12 cellular contexts compared by ENCODE assay signal in genomic region chr9:129998491-129999122, GRCh38. TPM values are rescaled to one million over a fixed set of nuclear protein-coding genes. Genes with fewer than 3 reads are reported as not detected.
DNase-seq lines count a peak whose midpoint lies in the region; ATAC-seq and TF ChIP-seq lines count a peak whose summit lies in the region.
"Had no signal": no experiment of that assay in that cellular context is flagged by ENCODE, and none has a peak within 500 bp of the region (broad histone marks: within the 10 kb centered on the region; RNA-seq: fewer than 3 reads in every experiment).

No MANE protein-coding gene starts in this region.

- DNase-seq in CD8-positive, alpha-beta memory T cell = no peak
- DNase-seq in activated naive CD8-positive, alpha-beta T cell treated with anti-CD3 and anti-CD28 coated beads, Interleukin-2, amount 50 U/mL, for 24 hours = no peak
- DNase-seq in natural killer cell treated with Interleukin-12 subunit alpha and Interleukin-12 subunit beta and Interleukin-15 and Interleukin-18, amount 100 ng/mL, for 72 hours (ENCODE audit: low spot score) = no peak
- DNase-seq in NCI-H345 treated with DMSO at 0.1 percent for 48 hours (lab: John Stamatoyannopoulos, UW; ENCODE audit: unreplicated experiment) (no peak), HEK293T (ENCODE audit: extremely low spot score) (no peak)
- DNase-seq: gastrocnemius medialis, NCI-H774, upper lobe of right lung had no signal

- H3K9ac ChIP-seq in OCI-LY3 (ENCODE audit: low read length) = no peak overlapping the region
- H3K9ac ChIP-seq: parathyroid adenoma had no signal

- no peak overlapping the region for H3K27ac ChIP-seq in CD8-positive, alpha-beta memory T cell (ENCODE audit: low read depth, low read length)
- H3K27ac ChIP-seq in OCI-LY3 (ENCODE audit: low read length) = peak overlapping the region; percentile 61
- H3K27ac ChIP-seq: gastrocnemius medialis, parathyroid adenoma, upper lobe of right lung had no signal

- H2AFZ ChIP-seq in OCI-LY3 (ENCODE audit: low read depth, low read length) = no peak overlapping the region
- H2AFZ ChIP-seq: parathyroid adenoma had no signal

- CTCF ChIA-PET in CD8-positive, alpha-beta memory T cell (lab: Charles Lee) = interaction anchor here (0.8 to 1.4 kb wide), 4 partner anchors 34 to 113 kb away, joined by 3 to 4 read pairs (median 3); partner anchors contain the start of gene FNBP1
- CTCF ChIA-PET in HEK293T (lab: Yijun Ruan, JAX) = interaction anchor here (0.6 kb wide), 1 partner anchor 1250 kb away, joined by 3 read pairs; no protein-coding TSS in a partner anchor

- H3K27me3 Mint-ChIP-seq in CD8-positive, alpha-beta memory T cell = no peaks in the 10 kb centered on the region
- no peaks in the 10 kb centered on the region for H3K27me3 Mint-ChIP-seq in activated naive CD8-positive, alpha-beta T cell treated with anti-CD3 and anti-CD28 coated beads, Interleukin-2, amount 50 U/mL, for 24 hours
- no peaks in the 10 kb centered on the region for H3K27me3 Mint-ChIP-seq in natural killer cell treated with Interleukin-12 subunit alpha and Interleukin-12 subunit beta and Interleukin-15 and Interleukin-18, amount 100 ng/mL, for 72 hours

- peak overlapping the region; percentile 18; the same call in 1 of the 2 replicates for H3K4me2 ChIP-seq in OCI-LY3 (ENCODE audit: low read length)

- H3K36me3 ChIP-seq in CD8-positive, alpha-beta memory T cell (ENCODE audit: insufficient read depth, low read length) = peaks cover 5% of the 10 kb centered on the region
- peaks cover 41% of the 10 kb centered on the region for H3K36me3 ChIP-seq in OCI-LY3 (replicated peaks; ENCODE audit: low read depth, low read length)
- H3K36me3 ChIP-seq: gastrocnemius medialis, upper lobe of right lung had no signal

- peaks cover 72 to 88% (median 81%) of the 10 kb centered on the region in 3 donors for H3K4me1 Mint-ChIP-seq in CD8-positive, alpha-beta memory T cell
- peaks cover 85% of the 10 kb centered on the region for H3K4me1 Mint-ChIP-seq in activated naive CD8-positive, alpha-beta T cell treated with anti-CD3 and anti-CD28 coated beads, Interleukin-2, amount 50 U/mL, for 24 hours
- peaks cover 38 to 53% of the 10 kb centered on the region in 2 donors for H3K4me1 Mint-ChIP-seq in natural killer cell treated with Interleukin-12 subunit alpha and Interleukin-12 subunit beta and Interleukin-15 and Interleukin-18, amount 100 ng/mL, for 72 hours (ENCODE audit: low read depth in 2 of 2)

- no peaks in the 10 kb centered on the region for H3K27me3 ChIP-seq in CD8-positive, alpha-beta memory T cell (ENCODE audit: insufficient read depth, low read length, poor library complexity, severe bottlenecking)
- H3K27me3 ChIP-seq in OCI-LY3 (ENCODE audit: low read depth, low read length) = no peaks in the 10 kb centered on the region
- H3K27me3 ChIP-seq: gastrocnemius medialis, upper lobe of right lung had no signal

- peak overlapping the region; percentile 71 to 98 (median 90) for H3K27ac Mint-ChIP-seq in CD8-positive, alpha-beta memory T cell
- peak overlapping the region; percentile 92 for H3K27ac Mint-ChIP-seq in activated naive CD8-positive, alpha-beta T cell treated with anti-CD3 and anti-CD28 coated beads, Interleukin-2, amount 50 U/mL, for 24 hours
- H3K27ac Mint-ChIP-seq in natural killer cell treated with Interleukin-12 subunit alpha and Interleukin-12 subunit beta and Interleukin-15 and Interleukin-18, amount 100 ng/mL, for 72 hours = peak overlapping the region; percentile 49 to 72

- peaks cover 62% of the 10 kb centered on the region for H4K20me1 ChIP-seq in OCI-LY3 (ENCODE audit: insufficient read depth, low read length)

- H3K9me3 Mint-ChIP-seq in CD8-positive, alpha-beta memory T cell = no peaks in the 10 kb centered on the region
- H3K9me3 Mint-ChIP-seq in activated naive CD8-positive, alpha-beta T cell treated with anti-CD3 and anti-CD28 coated beads, Interleukin-2, amount 50 U/mL, for 24 hours = no peaks in the 10 kb centered on the region
- H3K9me3 Mint-ChIP-seq in natural killer cell treated with Interleukin-12 subunit alpha and Interleukin-12 subunit beta and Interleukin-15 and Interleukin-18, amount 100 ng/mL, for 72 hours = no peaks in the 10 kb centered on the region

- peak overlapping the region; percentile 0 to 69 (median 47) for H3K4me3 Mint-ChIP-seq in CD8-positive, alpha-beta memory T cell
- H3K4me3 Mint-ChIP-seq in activated naive CD8-positive, alpha-beta T cell treated with anti-CD3 and anti-CD28 coated beads, Interleukin-2, amount 50 U/mL, for 24 hours = peak overlapping the region; percentile 56
- peak overlapping the region; percentile 50 for H3K4me3 Mint-ChIP-seq in natural killer cell treated with Interleukin-12 subunit alpha and Interleukin-12 subunit beta and Interleukin-15 and Interleukin-18, amount 100 ng/mL, for 72 hours

- peaks cover 100% of the 10 kb centered on the region for H3K79me2 ChIP-seq in OCI-LY3 (ENCODE audit: low read length)

- H3K9me3 ChIP-seq in CD8-positive, alpha-beta memory T cell (ENCODE audit: low read length) = no peaks in the 10 kb centered on the region
- H3K9me3 ChIP-seq in OCI-LY3 (ENCODE audit: insufficient read depth, low read length) = no peaks in the 10 kb centered on the region
- H3K9me3 ChIP-seq: gastrocnemius medialis, upper lobe of right lung had no signal

- ATAC-seq in activated naive CD8-positive, alpha-beta T cell treated with anti-CD3 and anti-CD28 coated beads, Interleukin-2, amount 50 U/mL, for 24 hours = no peak
- ATAC-seq in natural killer cell treated with Interleukin-12 subunit alpha and Interleukin-12 subunit beta and Interleukin-15 and Interleukin-18, amount 100 ng/mL, for 72 hours = no peak
- ATAC-seq in GM21825 (IDR thresholded peaks at IDR 0.05; ENCODE audit: unreplicated experiment) (no peak), GM18519 (IDR thresholded peaks at IDR 0.05; ENCODE audit: low FRiP score, unreplicated experiment) (no peak)
- ATAC-seq: gastrocnemius medialis, upper lobe of right lung had no signal

- no peak overlapping the region for H3K4me3 ChIP-seq in CD8-positive, alpha-beta memory T cell (ENCODE audit: low read length)
- H3K4me3 ChIP-seq in OCI-LY3 (ENCODE audit: low read length) = no peak overlapping the region
- H3K4me3 ChIP-seq: gastrocnemius medialis, upper lobe of right lung had no signal

- no peak for TF ChIP-seq CTCF in OCI-LY3 (IDR thresholded peaks at IDR 0.05; ENCODE audit: low read depth, low read length)

- peaks cover 71% of the 10 kb centered on the region for H3K4me1 ChIP-seq in CD8-positive, alpha-beta memory T cell (ENCODE audit: insufficient read depth, low read length)
- peaks cover 72% of the 10 kb centered on the region for H3K4me1 ChIP-seq in OCI-LY3 (ENCODE audit: low read length)
- H3K4me1 ChIP-seq: parathyroid adenoma had no signal

- H3K36me3 Mint-ChIP-seq in CD8-positive, alpha-beta memory T cell = peaks cover 4 to 55% (median 16%) of the 10 kb centered on the region in 3 donors
- peaks cover 52% of the 10 kb centered on the region for H3K36me3 Mint-ChIP-seq in activated naive CD8-positive, alpha-beta T cell treated with anti-CD3 and anti-CD28 coated beads, Interleukin-2, amount 50 U/mL, for 24 hours (ENCODE audit: low read depth)
- peaks cover 10% of the 10 kb centered on the region for H3K36me3 Mint-ChIP-seq in natural killer cell treated with Interleukin-12 subunit alpha and Interleukin-12 subunit beta and Interleukin-15 and Interleukin-18, amount 100 ng/mL, for 72 hours

- POLR2A ChIA-PET in CD8-positive, alpha-beta memory T cell (lab: Charles Lee) = interaction anchor here (0.7 kb wide), 1 partner anchor 60 kb away, joined by 3 read pairs; no protein-coding TSS in a partner anchor
- POLR2A ChIA-PET in HEK293T (lab: Yijun Ruan, JAX) = no interaction called here

TF ChIP-seq in HEK293T, 16 proteins besides CTCF, POLR2A, EP300 and RAD21:
- no peak for TF ChIP-seq FOXA1 (IDR thresholded peaks at IDR 0.05)
- no peak for TF ChIP-seq TARDBP (IDR thresholded peaks at IDR 0.05)
- no peak for TF ChIP-seq PKNOX1 (IDR thresholded peaks at IDR 0.05)
- no peak for TF ChIP-seq ZNF384 (IDR thresholded peaks at IDR 0.05)
- no peak for TF ChIP-seq SUZ12 (IDR thresholded peaks at IDR 0.05)
- no peak for TF ChIP-seq NFRKB (IDR thresholded peaks at IDR 0.05)
- no peak for TF ChIP-seq FOXM1 (IDR thresholded peaks at IDR 0.05; ENCODE audit: borderline replicate concordance)
- no peak for TF ChIP-seq SP1 (IDR thresholded peaks at IDR 0.05)
- TF ChIP-seq LEF1 (IDR thresholded peaks at IDR 0.05; ENCODE audit: borderline replicate concordance) = no peak
- TF ChIP-seq L3MBTL2 (conservative IDR thresholded peaks at IDR 0.05) = no peak
- no peak for TF ChIP-seq BHLHE40 (IDR thresholded peaks at IDR 0.05; ENCODE audit: borderline replicate concordance)

RNA-seq across cellular contexts. Expression of gene FNBP1, which starts 44.4 kb away (rescaled TPM):
- 100 to 1,000 TPM; 226 to 230 TPM for total RNA-seq in CD8-positive, alpha-beta memory T cell
- 176 TPM for polyA plus RNA-seq in CD8-positive, alpha-beta memory T cell
- total RNA-seq in natural killer cell treated with Interleukin-12 subunit alpha and Interleukin-12 subunit beta and Interleukin-15 and Interleukin-18, amount 100 ng/mL, for 72 hours = 100 to 1,000 TPM; 124 to 141 TPM

RNA-seq across cellular contexts. Expression of gene GPR107, which starts 55.1 kb away (rescaled TPM):
- total RNA-seq in CD8-positive, alpha-beta memory T cell = 10 to 100 TPM; 21.3 to 21.4 TPM
- polyA plus RNA-seq in CD8-positive, alpha-beta memory T cell = 4.2 TPM
- 10 to 100 TPM; 32.6 to 32.8 TPM for total RNA-seq in natural killer cell treated with Interleukin-12 subunit alpha and Interleukin-12 subunit beta and Interleukin-15 and Interleukin-18, amount 100 ng/mL, for 72 hours
